ENCODE assay signal across 4 cellular contexts in the genomic region with DNA sequence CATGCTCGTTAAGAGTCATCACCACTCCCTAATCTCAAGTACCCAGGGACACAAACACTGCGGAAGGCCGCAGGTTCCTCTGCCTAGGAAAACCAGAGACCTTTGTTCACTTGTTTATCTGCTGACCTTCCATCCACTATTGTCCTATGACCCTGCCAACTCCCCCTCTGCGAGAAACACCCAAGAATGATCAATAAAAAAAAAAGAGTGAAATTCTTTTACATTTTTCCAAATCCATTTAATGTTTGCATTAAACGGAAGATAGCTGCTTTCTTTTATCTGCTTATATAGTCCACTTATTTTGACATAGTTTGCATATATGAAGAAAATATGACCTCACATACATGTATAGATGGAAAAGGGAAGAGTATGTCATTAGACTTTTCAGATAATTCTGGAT. TPM values are rescaled to one million over a fixed set of nuclear protein-coding genes. Genes with fewer than 3 reads are reported as not detected.
DNase-seq lines count a peak whose midpoint lies in the region; ATAC-seq, FAIRE-seq and TF ChIP-seq lines count a peak whose summit lies in the region.
"Not testable (repeated sequence)": the region's sequence is repeated elsewhere in the genome, so short reads cannot be mapped to it uniquely, and the experiment has no call there.

No MANE protein-coding gene starts in this region.

- BruUV-seq in HepG2 (replicated peaks; lab: Mats Ljungman, UMichigan): not testable (repeated sequence)

- not testable (repeated sequence) for H3K4me2 ChIP-seq in A549; HepG2 (ENCODE audit: low read depth, low read length)

- not testable (repeated sequence) for H3K4me1 Mint-ChIP-seq in activated naive CD4-positive, alpha-beta T cell treated with anti-CD3 and anti-CD28 coated beads, Interleukin-2, amount 50 U/mL, for 24 hours; glutamatergic neuron (ENCODE audit: low read depth, unreplicated experiment)

- peaks cover 34% of the 10 kb centered on the region for H3K4me1 ChIP-seq in A549
- H3K4me1 ChIP-seq in HepG2 (ENCODE audit: insufficient read depth, low read length): peaks cover 36% of the 10 kb centered on the region

- not testable (repeated sequence) for H3K27me3 ChIP-seq in HepG2 (ENCODE audit: control insufficient read depth in 1 of 2, insufficient read depth in 2 of 2, low read length in 2 of 2)

- H3K27ac ChIP-seq in A549: peak overlapping the region; percentile 18 to 75; a peak in 4 of 6 replicates
- H3K27ac ChIP-seq in HepG2 (ENCODE audit: extremely low read length, insufficient read depth, low read length): not testable (repeated sequence)

- not testable (repeated sequence) for FAIRE-seq in A549 (lab: Jason Lieb, UNC); HepG2 (lab: Jason Lieb, UNC)

- H3K36me3 Mint-ChIP-seq in activated naive CD4-positive, alpha-beta T cell treated with anti-CD3 and anti-CD28 coated beads, Interleukin-2, amount 50 U/mL, for 24 hours; glutamatergic neuron (ENCODE audit: unreplicated experiment): not testable (repeated sequence)

- intact Hi-C loops in HepG2 (cut with micrococcal nuclease; ENCODE audit: unreplicated experiment): not testable (repeated sequence)

- not testable (repeated sequence) for TF ChIP-seq RAD21 in A549 (conservative IDR thresholded peaks at IDR 0.05 in 1 of 2, IDR thresholded peaks at IDR 0.05 in 1 of 2); HepG2 (CRISPR knock-in tag; IDR thresholded peaks at IDR 0.05)

- H3K27ac Mint-ChIP-seq in activated naive CD4-positive, alpha-beta T cell treated with anti-CD3 and anti-CD28 coated beads, Interleukin-2, amount 50 U/mL, for 24 hours: peak overlapping the region; percentile 35
- H3K27ac Mint-ChIP-seq in glutamatergic neuron (ENCODE audit: unreplicated experiment): peak overlapping the region; percentile 79

- not testable (repeated sequence) for TF ChIP-seq CTCF in A549 (IDR thresholded peaks at IDR 0.05); glutamatergic neuron (IDR thresholded peaks at IDR 0.05; ENCODE audit: partially characterized antibody, unreplicated experiment); HepG2 (CRISPR knock-in tag; IDR thresholded peaks at IDR 0.05)

- WGBS in A549 (ENCODE audit: missing lambda C conversion rate): 88% methylated on average over 5 of the region's 5 CpGs
- 6% methylated on average over 5 of the region's 5 CpGs for WGBS in HepG2 (ENCODE audit: low lambda C conversion rate)

- not testable (repeated sequence) for H3K9ac ChIP-seq in HepG2 (ENCODE audit: insufficient read depth, low read depth, low read length)

- H3K9me3 Mint-ChIP-seq in activated naive CD4-positive, alpha-beta T cell treated with anti-CD3 and anti-CD28 coated beads, Interleukin-2, amount 50 U/mL, for 24 hours; glutamatergic neuron (ENCODE audit: unreplicated experiment): not testable (repeated sequence)

- ATAC-seq in A549, HepG2: not testable (repeated sequence)

- in situ Hi-C loops in HepG2 (cut with HindIII; ENCODE audit: extremely low pct_ligation_motif_present, low pct_unique_long_range_greater_than_20kb): loop anchor here (10.0 kb wide), 1 partner anchor 315 kb away; no protein-coding TSS in a partner anchor

- not testable (repeated sequence) for TF ChIP-seq POLR2A in A549 (IDR thresholded peaks at IDR 0.05; ENCODE audit: low read length); HepG2 (IDR thresholded peaks at IDR 0.05; ENCODE audit: insufficient read depth in 1 of 2, low read depth in 2 of 2, low read length in 2 of 2)

- not testable (repeated sequence) for H2AFZ ChIP-seq in HepG2 (ENCODE audit: low read length)

- not testable (repeated sequence) for DNase-seq in A549 (ENCODE audit: low read depth in 1 of 2, low spot score in 1 of 2); glutamatergic neuron; HepG2 (ENCODE audit: low spot score)

- H4K20me1 ChIP-seq in HepG2 (ENCODE audit: insufficient read depth, low read length): not testable (repeated sequence)

- not testable (repeated sequence) for H3K4me3 Mint-ChIP-seq in activated naive CD4-positive, alpha-beta T cell treated with anti-CD3 and anti-CD28 coated beads, Interleukin-2, amount 50 U/mL, for 24 hours; glutamatergic neuron (ENCODE audit: unreplicated experiment)

- CTCF ChIA-PET in A549 (lab: Yijun Ruan, JAX): interaction anchor here (0.6 to 1.1 kb wide), 2 partner anchors 39 to 317 kb away, joined by 3 read pairs; no protein-coding TSS in a partner anchor
- CTCF ChIA-PET in HepG2 (lab: Yijun Ruan, JAX; ENCODE audit: low intra/inter-chr PET ratio, low total read pairs): not testable (repeated sequence)

- H3K27me3 Mint-ChIP-seq in activated naive CD4-positive, alpha-beta T cell treated with anti-CD3 and anti-CD28 coated beads, Interleukin-2, amount 50 U/mL, for 24 hours; glutamatergic neuron (ENCODE audit: unreplicated experiment): not testable (repeated sequence)

- TF ChIP-seq EP300 in A549 (IDR thresholded peaks at IDR 0.05); HepG2 (IDR thresholded peaks at IDR 0.05; ENCODE audit: low read depth in 2 of 2, low read length in 2 of 2); HepG2 (CRISPR knock-in tag; IDR thresholded peaks at IDR 0.05; ENCODE audit: borderline replicate concordance): not testable (repeated sequence)

- H3K36me3 ChIP-seq in HepG2 (replicated peaks in 1 of 2; ENCODE audit: control insufficient read depth in 1 of 2, insufficient read depth in 2 of 2, low read length in 2 of 2): not testable (repeated sequence)

- not testable (repeated sequence) for H3K4me3 ChIP-seq in A549; HepG2 (replicated peaks in 1 of 3; ENCODE audit: insufficient read depth in 1 of 3, low read depth in 2 of 3, low read length in 3 of 3)

- POLR2A ChIA-PET in A549 (lab: Yijun Ruan, JAX); HepG2 (lab: Yijun Ruan, JAX): not testable (repeated sequence)

- H3K79me2 ChIP-seq in HepG2 (ENCODE audit: insufficient read depth, low read length): not testable (repeated sequence)

- H3K9me3 ChIP-seq in A549; HepG2 (ENCODE audit: low read length): not testable (repeated sequence)

RNA-seq across cellular contexts. Expression of gene LACTB, which starts 22.1 kb away (rescaled TPM):
- polyA plus RNA-seq in A549 (2011; rRNA removed): 31.0 and 59.6 TPM in 2 replicates
- polyA plus RNA-seq in A549 (2012; cell fraction: cytosol; rRNA removed): 27.8 and 29.8 TPM in 2 replicates
- polyA plus RNA-seq in A549 (2012; cell fraction: nucleus; rRNA removed): 16.7 and 18.5 TPM in 2 replicates
- 56.5 to 69.8 TPM (median 56.7 TPM) in 3 replicates for polyA plus RNA-seq in A549 (2017; fragmentation: RNase III; extraction: RNeasy Plus Mini Kit Qiagen cat#74134 plus additional on column Dnase treatment)
- 8.8 and 9.4 TPM in 2 replicates for polyA minus RNA-seq in A549 (2011; rRNA and poly(A)+ RNA removed)
- total RNA-seq in glutamatergic neuron (ENCODE audit: unreplicated experiment): 20.1 TPM
- 23.0 and 31.0 TPM in 2 replicates for total RNA-seq in HepG2 (2016; rRNA removed; fragmentation: Illumina TruSeq; extraction: Trizol)
- 2.6 and 4.7 TPM in 2 replicates for total RNA-seq in HepG2 (2016; cell fraction: cytosol; rRNA removed; fragmentation: Illumina TruSeq; extraction: Trizol; ENCODE audit: low read depth)
- total RNA-seq in HepG2 (2016; cell fraction: insoluble cytoplasmic fraction; rRNA removed; fragmentation: Illumina TruSeq; extraction: Trizol): 20.3 and 27.6 TPM in 2 replicates
- total RNA-seq in HepG2 (2016; cell fraction: membrane; rRNA removed; fragmentation: Illumina TruSeq; extraction: Trizol): 6.4 and 8.7 TPM in 2 replicates
- 10.8 and 14.7 TPM in 2 replicates for total RNA-seq in HepG2 (2016; cell fraction: nucleus; rRNA removed; fragmentation: Illumina TruSeq; extraction: Trizol)
- 12.2 and 14.8 TPM in 2 replicates for polyA plus RNA-seq in HepG2 (2011; rRNA removed)
- polyA plus RNA-seq in HepG2 (2011; cell fraction: cytosol; rRNA removed): 7.4 and 10.0 TPM in 2 replicates
- polyA plus RNA-seq in HepG2 (2011; cell fraction: nucleus; rRNA removed): 4.0 and 4.7 TPM in 2 replicates
- 18.6 and 25.3 TPM in 2 replicates for polyA plus RNA-seq in HepG2 (2012)
- 2.1 and 2.8 TPM in 2 replicates for polyA plus RNA-seq in HepG2 (2016; cell fraction: cytosol; fragmentation: Illumina TruSeq; extraction: Trizol; ENCODE audit: low read depth)
- polyA plus RNA-seq in HepG2 (2016; cell fraction: insoluble cytoplasmic fraction; fragmentation: Illumina TruSeq; extraction: Trizol; ENCODE audit: low read depth): 27.4 and 33.8 TPM in 2 replicates
- polyA plus RNA-seq in HepG2 (2016; cell fraction: membrane; fragmentation: Illumina TruSeq; extraction: Trizol; ENCODE audit: low read depth): 4.7 and 5.9 TPM in 2 replicates
- polyA plus RNA-seq in HepG2 (2016; cell fraction: nucleus; fragmentation: Illumina TruSeq; extraction: Trizol; ENCODE audit: insufficient read depth, low read depth): 13.9 and 15.3 TPM in 2 replicates
- 2.3 and 2.8 TPM in 2 replicates for polyA minus RNA-seq in HepG2 (2011; rRNA and poly(A)+ RNA removed; ENCODE audit: low replicate concordance)
- polyA minus RNA-seq in HepG2 (2011; cell fraction: cytosol; rRNA and poly(A)+ RNA removed): 8.0 and 8.3 TPM in 2 replicates
- 10.9 and 15.3 TPM in 2 replicates for polyA minus RNA-seq in HepG2 (2011; cell fraction: nucleus; rRNA and poly(A)+ RNA removed)

RNA-seq across cellular contexts. Expression of gene TPM1, which starts 57.0 kb away (rescaled TPM):
- polyA plus RNA-seq in A549 (2011; rRNA removed) (777 and 894 TPM in 2 replicates), A549 (2017; fragmentation: RNase III; extraction: RNeasy Plus Mini Kit Qiagen cat#74134 plus additional on column Dnase treatment) (954 to 1,229 TPM (median 1,043 TPM) in 3 replicates), HepG2 (2011; rRNA removed) (92.4 and 109 TPM in 2 replicates)
- polyA plus RNA-seq in A549 (2012; cell fraction: cytosol; rRNA removed): 824 and 915 TPM in 2 replicates
- 678 and 876 TPM in 2 replicates for polyA plus RNA-seq in A549 (2012; cell fraction: nucleus; rRNA removed)
- polyA minus RNA-seq in A549 (2011; rRNA and poly(A)+ RNA removed): 537 and 670 TPM in 2 replicates
- total RNA-seq in glutamatergic neuron (ENCODE audit: unreplicated experiment) (255 TPM), HepG2 (2016; rRNA removed; fragmentation: Illumina TruSeq; extraction: Trizol) (98.9 and 113 TPM in 2 replicates)
- total RNA-seq in HepG2 (2016; cell fraction: cytosol; rRNA removed; fragmentation: Illumina TruSeq; extraction: Trizol; ENCODE audit: low read depth): 49.9 and 54.7 TPM in 2 replicates
- total RNA-seq in HepG2 (2016; cell fraction: insoluble cytoplasmic fraction; rRNA removed; fragmentation: Illumina TruSeq; extraction: Trizol): 98.4 and 114 TPM in 2 replicates
- 81.1 and 86.7 TPM in 2 replicates for total RNA-seq in HepG2 (2016; cell fraction: membrane; rRNA removed; fragmentation: Illumina TruSeq; extraction: Trizol)
- 75.6 and 78.8 TPM in 2 replicates for total RNA-seq in HepG2 (2016; cell fraction: nucleus; rRNA removed; fragmentation: Illumina TruSeq; extraction: Trizol)
- 45.6 and 56.5 TPM in 2 replicates for polyA plus RNA-seq in HepG2 (2011; cell fraction: cytosol; rRNA removed)
- 245 and 247 TPM in 2 replicates for polyA plus RNA-seq in HepG2 (2011; cell fraction: nucleus; rRNA removed)
- 72.3 and 73.8 TPM in 2 replicates for polyA plus RNA-seq in HepG2 (2012)
- polyA plus RNA-seq in HepG2 (2016; cell fraction: cytosol; fragmentation: Illumina TruSeq; extraction: Trizol; ENCODE audit: low read depth): 39.7 and 50.0 TPM in 2 replicates
- 112 and 120 TPM in 2 replicates for polyA plus RNA-seq in HepG2 (2016; cell fraction: insoluble cytoplasmic fraction; fragmentation: Illumina TruSeq; extraction: Trizol; ENCODE audit: low read depth)
- 59.4 and 60.5 TPM in 2 replicates for polyA plus RNA-seq in HepG2 (2016; cell fraction: membrane; fragmentation: Illumina TruSeq; extraction: Trizol; ENCODE audit: low read depth)
- polyA plus RNA-seq in HepG2 (2016; cell fraction: nucleus; fragmentation: Illumina TruSeq; extraction: Trizol; ENCODE audit: insufficient read depth, low read depth): 97.1 and 98.9 TPM in 2 replicates
- 56.1 and 110 TPM in 2 replicates for polyA minus RNA-seq in HepG2 (2011; rRNA and poly(A)+ RNA removed; ENCODE audit: low replicate concordance)
- 22.5 and 29.1 TPM in 2 replicates for polyA minus RNA-seq in HepG2 (2011; cell fraction: cytosol; rRNA and poly(A)+ RNA removed)
- 274 and 286 TPM in 2 replicates for polyA minus RNA-seq in HepG2 (2011; cell fraction: nucleus; rRNA and poly(A)+ RNA removed)

RNA-seq across cellular contexts. Expression of gene RPS27L, which starts 57.7 kb away (rescaled TPM):
- 742 and 748 TPM in 2 replicates for polyA plus RNA-seq in A549 (2011; rRNA removed)
- 258 and 280 TPM in 2 replicates for polyA plus RNA-seq in A549 (2012; cell fraction: cytosol; rRNA removed)
- 43.1 and 51.1 TPM in 2 replicates for polyA plus RNA-seq in A549 (2012; cell fraction: nucleus; rRNA removed)
- polyA plus RNA-seq in A549 (2017; fragmentation: RNase III; extraction: RNeasy Plus Mini Kit Qiagen cat#74134 plus additional on column Dnase treatment): 609 to 664 TPM (median 641 TPM) in 3 replicates
- polyA minus RNA-seq in A549 (2011; rRNA and poly(A)+ RNA removed): 38.3 and 59.2 TPM in 2 replicates
- total RNA-seq in glutamatergic neuron (ENCODE audit: unreplicated experiment): 128 TPM
- total RNA-seq in HepG2 (2016; rRNA removed; fragmentation: Illumina TruSeq; extraction: Trizol): 433 and 596 TPM in 2 replicates
- total RNA-seq in HepG2 (2016; cell fraction: cytosol; rRNA removed; fragmentation: Illumina TruSeq; extraction: Trizol; ENCODE audit: low read depth): 167 and 206 TPM in 2 replicates
- total RNA-seq in HepG2 (2016; cell fraction: insoluble cytoplasmic fraction; rRNA removed; fragmentation: Illumina TruSeq; extraction: Trizol): 426 and 625 TPM in 2 replicates
- 209 and 262 TPM in 2 replicates for total RNA-seq in HepG2 (2016; cell fraction: membrane; rRNA removed; fragmentation: Illumina TruSeq; extraction: Trizol)
- 142 and 149 TPM in 2 replicates for total RNA-seq in HepG2 (2016; cell fraction: nucleus; rRNA removed; fragmentation: Illumina TruSeq; extraction: Trizol)
- 210 and 231 TPM in 2 replicates for polyA plus RNA-seq in HepG2 (2011; rRNA removed)
- polyA plus RNA-seq in HepG2 (2011; cell fraction: cytosol; rRNA removed): 112 and 159 TPM in 2 replicates
- polyA plus RNA-seq in HepG2 (2011; cell fraction: nucleus; rRNA removed): 53.6 and 77.1 TPM in 2 replicates
- polyA plus RNA-seq in HepG2 (2012): 270 and 317 TPM in 2 replicates
- 194 and 258 TPM in 2 replicates for polyA plus RNA-seq in HepG2 (2016; cell fraction: cytosol; fragmentation: Illumina TruSeq; extraction: Trizol; ENCODE audit: low read depth)
- polyA plus RNA-seq in HepG2 (2016; cell fraction: insoluble cytoplasmic fraction; fragmentation: Illumina TruSeq; extraction: Trizol; ENCODE audit: low read depth): 673 and 714 TPM in 2 replicates
- polyA plus RNA-seq in HepG2 (2016; cell fraction: membrane; fragmentation: Illumina TruSeq; extraction: Trizol; ENCODE audit: low read depth): 226 and 313 TPM in 2 replicates
- polyA plus RNA-seq in HepG2 (2016; cell fraction: nucleus; fragmentation: Illumina TruSeq; extraction: Trizol; ENCODE audit: insufficient read depth, low read depth): 277 and 280 TPM in 2 replicates
- 12.7 and 14.4 TPM in 2 replicates for polyA minus RNA-seq in HepG2 (2011; rRNA and poly(A)+ RNA removed; ENCODE audit: low replicate concordance)
- 46.3 and 58.6 TPM in 2 replicates for polyA minus RNA-seq in HepG2 (2011; cell fraction: cytosol; rRNA and poly(A)+ RNA removed)
- polyA minus RNA-seq in HepG2 (2011; cell fraction: nucleus; rRNA and poly(A)+ RNA removed): 80.2 and 91.3 TPM in 2 replicates
